ENCODE assay signal across 17 cellular contexts in genomic region chr7:104410742-104411141, GRCh38.
DNase-seq lines count a peak whose midpoint lies in the region; ATAC-seq and TF ChIP-seq lines count a peak whose summit lies in the region.
"Had no signal": no experiment of that assay in that cellular context is flagged by ENCODE, and none has a peak within 500 bp of the region (broad histone marks: within the 10 kb centered on the region; RNA-seq: fewer than 3 reads in every experiment).

No MANE protein-coding gene starts in this region.

- H3K4me1 Mint-ChIP-seq in CD14-positive monocyte (no peaks in the 10 kb centered on the region), natural killer cell (no peaks in the 10 kb centered on the region)
- H3K4me1 Mint-ChIP-seq: B cell; CD8-positive, alpha-beta memory T cell; H9 had no signal

- intact Hi-C loops in CD14-positive monocyte (cut with micrococcal nuclease) (no loop called here), natural killer cell (cut with micrococcal nuclease) (no loop called here)

- H3K9me3 Mint-ChIP-seq in CD14-positive monocyte (peaks cover 0 to 3% (median 0%) of the 10 kb centered on the region in 7 donors), natural killer cell (no peaks in the 10 kb centered on the region)
- H3K9me3 Mint-ChIP-seq: CD4-positive, alpha-beta T cell; GM23338 had no signal

- DNase-seq in HS-5 (ENCODE audit: low read depth) = peak; percentile 1
- DNase-seq in NCI-H82 treated with DMSO at 0.1 percent for 48 hours (lab: John Stamatoyannopoulos, UW; ENCODE audit: unreplicated experiment) = peak; percentile 48
- peak; percentile 45 for DNase-seq in dermis blood vessel endothelial cell
- peak; percentile 19 to 56 for DNase-seq in lung microvascular endothelial cell (ENCODE audit: low read depth in 2 of 2)
- no peak for DNase-seq in NCI-H526 treated with DMSO at 0.1 percent for 48 hours (lab: John Stamatoyannopoulos, UW)
- no peak for DNase-seq in CD14-positive monocyte (ENCODE audit: low spot score)
- DNase-seq in SK-N-DZ (ENCODE audit: low spot score) = no peak
- DNase-seq in natural killer cell = no peak
- DNase-seq: CD4-positive, alpha-beta T cell; CD8-positive, alpha-beta memory T cell; DMS 273 treated with DMSO at 0.1 percent for 48 hours; DMS79; GF-D8; H9 had no signal

- H3K27me3 Mint-ChIP-seq in CD14-positive monocyte (ENCODE audit: low read depth in 3 of 3) (no peaks in the 10 kb centered on the region), natural killer cell (ENCODE audit: low read depth in 2 of 2) (no peaks in the 10 kb centered on the region)
- H3K27me3 Mint-ChIP-seq: B cell had no signal

- H3K27ac Mint-ChIP-seq in CD14-positive monocyte (no peak overlapping the region), natural killer cell (no peak overlapping the region)
- H3K27ac Mint-ChIP-seq: B cell; CD4-positive, alpha-beta T cell; CD8-positive, alpha-beta memory T cell; GM23338; H9 had no signal

- H3K36me3 Mint-ChIP-seq in CD14-positive monocyte (no peaks in the 10 kb centered on the region), natural killer cell (no peaks in the 10 kb centered on the region)
- H3K36me3 Mint-ChIP-seq: CD8-positive, alpha-beta memory T cell had no signal

- no peak overlapping the region for H3K4me3 Mint-ChIP-seq in CD14-positive monocyte
- no peak overlapping the region for H3K4me3 Mint-ChIP-seq in natural killer cell
- H3K4me3 Mint-ChIP-seq: B cell; CD4-positive, alpha-beta T cell; CD8-positive, alpha-beta memory T cell; GM23338; H9 had no signal

- ATAC-seq in natural killer cell = no peak
- ATAC-seq: GM23338, HCT116 had no signal

- TF ChIP-seq CTCF in CD14-positive monocyte (IDR thresholded peaks at IDR 0.05) (no peak), natural killer cell (IDR thresholded peaks at IDR 0.05) (no peak)

Comparison
In these comparisons a context has a peak if more than half of its experiments do, and no peak if none do; other contexts are left out.
1. DNase-seq: peak in HS-5 (single experiment), NCI-H82 treated with DMSO at 0.1 percent for 48 hours (single experiment), dermis blood vessel endothelial cell (single experiment) and lung microvascular endothelial cell (2 of 2); none in NCI-H526 treated with DMSO at 0.1 percent for 48 hours (single experiment), CD14-positive monocyte (single experiment), SK-N-DZ (single experiment) and natural killer cell (single experiment).